Comparison of ENCODE assay signal across 14 cellular contexts in genomic region chr3:177772908-177773557, GRCh38.
DNase-seq lines count a peak whose midpoint lies in the region; ATAC-seq and TF ChIP-seq lines count a peak whose summit lies in the region.
"Had no signal": no experiment of that assay in that cellular context is flagged by ENCODE, and none has a peak within 500 bp of the region (broad histone marks: within the 10 kb centered on the region; RNA-seq: fewer than 3 reads in every experiment).

No MANE protein-coding gene starts in this region.

- ATAC-seq in GM23338 (no peak), left ventricle myocardium superior (peak; percentile 83), T-helper 17 cell (no peak)

- H3K79me2 ChIP-seq in GM23338 (replicated peaks; ENCODE audit: insufficient read depth): no peaks in the 10 kb centered on the region

- H3K4me3 Mint-ChIP-seq in GM23338: no peak overlapping the region
- H3K4me3 Mint-ChIP-seq in T-helper 17 cell: no peak overlapping the region
- H3K4me3 Mint-ChIP-seq: CD14-positive monocyte had no signal

- H3K4me1 Mint-ChIP-seq in GM23338 (no peaks in the 10 kb centered on the region), T-helper 17 cell (peaks cover 3% of the 10 kb centered on the region)

- DNase-seq in DMS53 (lab: John Stamatoyannopoulos, UW) (peak; percentile 59), GM23338 (ENCODE audit: low spot score) (no peak), NCI-H524 (lab: John Stamatoyannopoulos, UW) (peak; percentile 56 to 88), left ventricle myocardium superior (peak; percentile 36), UCSD-AML1 (lab: John Stamatoyannopoulos, UW; ENCODE audit: unreplicated experiment) (no peak), T-helper 17 cell (no peak), SW480 (ENCODE audit: low spot score) (no peak)
- DNase-seq in activated naive CD4-positive, alpha-beta T cell (lab: John Stamatoyannopoulos, UW): no peak
- DNase-seq: foreskin fibroblast, OCI-M1, small intestine, T-helper 9 cell had no signal

- no peaks in the 10 kb centered on the region for H3K9me3 ChIP-seq in T-helper 17 cell (ENCODE audit: control insufficient read depth, low read length, poor library complexity, severe bottlenecking)

- H3K27me3 Mint-ChIP-seq in GM23338 (ENCODE audit: insufficient read depth, low read depth, poor library complexity) (peaks cover 2% of the 10 kb centered on the region), T-helper 17 cell (no peaks in the 10 kb centered on the region)

- H4K20me1 ChIP-seq in GM23338 (replicated peaks; ENCODE audit: insufficient read depth): no peaks in the 10 kb centered on the region

- no peak overlapping the region for H3K27ac Mint-ChIP-seq in GM23338
- H3K27ac Mint-ChIP-seq in T-helper 17 cell: no peak overlapping the region

- H3K4me1 ChIP-seq in GM23338 (ENCODE audit: insufficient read depth): no peaks in the 10 kb centered on the region

- H3K4me2 ChIP-seq in GM23338: no peak overlapping the region
- H3K4me2 ChIP-seq: KMS-11 had no signal

- intact Hi-C loops in left ventricle myocardium superior (cut with micrococcal nuclease): no loop called here

- no peak for TF ChIP-seq CTCF in GM23338 (conservative IDR thresholded peaks at IDR 0.05; ENCODE audit: low read depth in 2 of 2)

- no peaks in the 10 kb centered on the region; the same call in 1 of the 2 replicates for H3K36me3 ChIP-seq in GM23338 (ENCODE audit: insufficient read depth)

- H3K27ac ChIP-seq in GM23338 (ENCODE audit: low read depth): no peak overlapping the region
- H3K27ac ChIP-seq: KMS-11 had no signal

- peak overlapping the region; percentile 78; the same call in 1 of the 2 replicates for H2AFZ ChIP-seq in GM23338

- peaks cover 11% of the 10 kb centered on the region; the same call in 2 of the 3 replicates for H3K9me3 Mint-ChIP-seq in GM23338

- no peak overlapping the region for H3K4me3 ChIP-seq in GM23338

- H3K36me3 Mint-ChIP-seq in GM23338 (ENCODE audit: low read depth): peaks cover 2% of the 10 kb centered on the region; the same call in 2 of the 3 replicates
- H3K36me3 Mint-ChIP-seq in T-helper 17 cell (ENCODE audit: low read depth): no peaks in the 10 kb centered on the region
- H3K36me3 Mint-ChIP-seq: CD14-positive monocyte had no signal

- H3F3A ChIP-seq in GM23338 (replicated peaks; ENCODE audit: low read depth): no peaks in the 10 kb centered on the region

- no peaks in the 10 kb centered on the region for H3K9me2 ChIP-seq in GM23338 (ENCODE audit: insufficient read depth)

- H3K27me3 ChIP-seq in GM23338 (ENCODE audit: insufficient read depth): no peaks in the 10 kb centered on the region

TF ChIP-seq in GM23338, 12 proteins besides CTCF, POLR2A, EP300 and RAD21 (continues in another document):
- TF ChIP-seq ZNF462 (CRISPR knock-in tag; IDR thresholded peaks at IDR 0.05) (no peak), CREB1 (CRISPR knock-in tag; IDR thresholded peaks at IDR 0.05; ENCODE audit: low read depth) (no peak), STAT1 (IDR thresholded peaks at IDR 0.05; ENCODE audit: unreplicated experiment) (no peak), POLR2AphosphoS5 (IDR thresholded peaks at IDR 0.05; ENCODE audit: low read depth) (no peak), ETS1 (IDR thresholded peaks at IDR 0.05) (no peak), EZH2 (IDR thresholded peaks at IDR 0.05; ENCODE audit: low read depth, unreplicated experiment) (no peak), ZNF114 (CRISPR knock-in tag; IDR thresholded peaks at IDR 0.05) (no peak), ZNF331 (CRISPR knock-in tag; IDR thresholded peaks at IDR 0.05; ENCODE audit: low read depth) (no peak), NANOG (IDR thresholded peaks at IDR 0.05; ENCODE audit: borderline replicate concordance) (no peak), REST (IDR thresholded peaks at IDR 0.05; ENCODE audit: unreplicated experiment) (no peak)

Comparison
In these comparisons a context has a peak if more than half of its experiments do, and no peak if none do; other contexts are left out.
1. DNase-seq: peak in DMS53 (single experiment), NCI-H524 (2 of 2) and left ventricle myocardium superior (single experiment); none in GM23338 (single experiment), UCSD-AML1 (single experiment), T-helper 17 cell (0 of 3), activated naive CD4-positive, alpha-beta T cell (0 of 4) and SW480 (single experiment).